29 cellular contexts compared by ENCODE assay signal in genomic region chr5:3656803-3657202, GRCh38.
"Had no signal": no experiment of that assay in that cellular context is flagged by ENCODE, and none has a peak within 500 bp of the region (broad histone marks: within the 10 kb centered on the region; RNA-seq: fewer than 3 reads in every experiment).

No MANE protein-coding gene starts in this region.

- H3K27ac ChIP-seq: brain microvascular endothelial cell, epithelial cell of prostate, esophagus squamous epithelium, gastroesophageal sphincter had no signal

- H3K4me3 ChIP-seq: esophagus squamous epithelium, gastroesophageal sphincter had no signal

- H3K4me1 ChIP-seq: esophagus squamous epithelium, gastroesophageal sphincter had no signal

- H3K27me3 Mint-ChIP-seq: activated CD4-positive, alpha-beta memory T cell treated with anti-CD3 and anti-CD28 coated beads for 36 hours; activated CD4-positive, alpha-beta T cell treated with anti-CD3 and anti-CD28 coated beads for 36 hours; activated CD4-positive, alpha-beta T cell treated with anti-CD3 and anti-CD28 coated beads, Interleukin-2, amount 10 ng/mL, durations not matched to agents 24 days and 14 days; activated CD8-positive, alpha-beta memory T cell treated with anti-CD3 and anti-CD28 coated beads, Interleukin-2, amount 10 ng/mL, durations not matched to agents 7 days and 5 days; activated naive CD4-positive, alpha-beta T cell treated with anti-CD3 and anti-CD28 coated beads, Interleukin-2, amount 10 ng/mL, durations not matched to agents 7 days and 5 days; activated naive CD8-positive, alpha-beta T cell treated with anti-CD3 and anti-CD28 coated beads, Interleukin-2, amount 10 ng/mL, durations not matched to agents 7 days and 5 days; central memory CD8-positive, alpha-beta T cell; effector memory CD8-positive, alpha-beta T cell; T-helper 17 cell had no signal

- H3K9me3 ChIP-seq: esophagus squamous epithelium, gastroesophageal sphincter had no signal

- H3K36me3 ChIP-seq: brain microvascular endothelial cell, esophagus squamous epithelium, gastroesophageal sphincter had no signal

- H3K36me3 Mint-ChIP-seq: activated CD4-positive, alpha-beta memory T cell treated with anti-CD3 and anti-CD28 coated beads for 36 hours; activated CD8-positive, alpha-beta memory T cell treated with anti-CD3 and anti-CD28 coated beads, Interleukin-2, amount 10 ng/mL, durations not matched to agents 7 days and 5 days; activated naive CD4-positive, alpha-beta T cell treated with anti-CD3 and anti-CD28 coated beads, Interleukin-2, amount 10 ng/mL, durations not matched to agents 7 days and 5 days; activated naive CD4-positive, alpha-beta T cell treated with anti-CD3 and anti-CD28 coated beads, Interleukin-2, amount 50 U/mL, for 72 hours; activated naive CD8-positive, alpha-beta T cell treated with anti-CD3 and anti-CD28 coated beads, Interleukin-2, amount 10 ng/mL, durations not matched to agents 7 days and 5 days had no signal

- DNase-seq: activated CD4-positive, alpha-beta memory T cell treated with anti-CD3 and anti-CD28 coated beads for 36 hours; activated CD4-positive, alpha-beta T cell treated with anti-CD3 and anti-CD28 coated beads for 36 hours; activated CD4-positive, alpha-beta T cell treated with anti-CD3 and anti-CD28 coated beads, Interleukin-2, amount 10 ng/mL, durations not matched to agents 24 days and 14 days; activated CD4-positive, CD25-positive, alpha-beta regulatory T cell; activated CD4-positive, CD25-positive, alpha-beta regulatory T cell treated with anti-CD3 and anti-CD28 coated beads, Interleukin-2, amount 50 U/mL, for 72 hours; activated CD8-positive, alpha-beta memory T cell treated with anti-CD3 and anti-CD28 coated beads, Interleukin-2, amount 10 ng/mL, durations not matched to agents 7 days and 5 days; activated CD8-positive, alpha-beta memory T cell treated with anti-CD3 and anti-CD28 coated beads, Interleukin-2, amount 50 U/mL, for 4 hours; activated CD8-positive, alpha-beta T cell treated with anti-CD3 and anti-CD28 coated beads, Interleukin-2, amount 10 ng/mL, durations not matched to agents 7 days and 5 days; activated gamma-delta T cell; activated naive CD4-positive, alpha-beta T cell; activated naive CD4-positive, alpha-beta T cell treated with anti-CD3 and anti-CD28 coated beads, Interleukin-2, amount 10 ng/mL, durations not matched to agents 7 days and 5 days; activated naive CD8-positive, alpha-beta T cell treated with anti-CD3 and anti-CD28 coated beads, Interleukin-2, amount 10 ng/mL, durations not matched to agents 7 days and 5 days; activated T-cell treated with anti-CD3 and anti-CD28 coated beads, Interleukin-2, amount 50 U/mL, for 1 hour; activated T-cell treated with anti-CD3 and anti-CD28 coated beads, Interleukin-2, amount 50 U/mL, for 48 hours; brain microvascular endothelial cell; cortex of kidney; dermis blood vessel endothelial cell; effector CD4-positive, alpha-beta T cell; effector memory CD8-positive, alpha-beta T cell; esophagus squamous epithelium; foreskin melanocyte; T-helper 1 cell; T-helper 17 cell had no signal

- H3K4me3 Mint-ChIP-seq: activated CD4-positive, alpha-beta memory T cell treated with anti-CD3 and anti-CD28 coated beads for 36 hours; activated CD4-positive, alpha-beta T cell treated with anti-CD3 and anti-CD28 coated beads for 36 hours; activated CD4-positive, alpha-beta T cell treated with anti-CD3 and anti-CD28 coated beads, Interleukin-2, amount 10 ng/mL, durations not matched to agents 24 days and 14 days; activated CD8-positive, alpha-beta memory T cell treated with anti-CD3 and anti-CD28 coated beads, Interleukin-2, amount 10 ng/mL, durations not matched to agents 7 days and 5 days; activated CD8-positive, alpha-beta T cell treated with anti-CD3 and anti-CD28 coated beads, Interleukin-2, amount 10 ng/mL, durations not matched to agents 7 days and 5 days; activated naive CD4-positive, alpha-beta T cell treated with anti-CD3 and anti-CD28 coated beads, Interleukin-2, amount 10 ng/mL, durations not matched to agents 7 days and 5 days; activated naive CD8-positive, alpha-beta T cell treated with anti-CD3 and anti-CD28 coated beads, Interleukin-2, amount 10 ng/mL, durations not matched to agents 7 days and 5 days; activated T-helper 1 cell treated with anti-CD3 and anti-CD28 coated beads, Interleukin-12 subunit alpha, Interleukin-12 subunit beta, Interleukin-2, Interleukin-4 antibody, amounts not matched to agents 30 ng/mL and 10 ng/mL and 1 ng/mL, durations not matched to agents 14 hours and 24 hours and 36 hours; central memory CD8-positive, alpha-beta T cell; effector memory CD8-positive, alpha-beta T cell; T-helper 17 cell; T-helper 2 cell treated with Interferon-gamma antibody and Interleukin-4, amounts not matched to agents 5 μg/mL and 100 μg/mL, for 36 hours had no signal

- H3K9me3 Mint-ChIP-seq: activated CD4-positive, alpha-beta T cell treated with anti-CD3 and anti-CD28 coated beads, Interleukin-2, amount 10 ng/mL, durations not matched to agents 24 days and 14 days; activated naive CD4-positive, alpha-beta T cell treated with anti-CD3 and anti-CD28 coated beads, Interleukin-2, amount 50 U/mL, for 72 hours; T-helper 2 cell treated with Interferon-gamma antibody and Interleukin-4, amounts not matched to agents 5 μg/mL and 100 μg/mL, for 36 hours had no signal

- H3K27me3 ChIP-seq: brain microvascular endothelial cell, esophagus squamous epithelium had no signal

- H3K27ac Mint-ChIP-seq: activated CD4-positive, alpha-beta memory T cell treated with anti-CD3 and anti-CD28 coated beads for 36 hours; activated CD4-positive, alpha-beta T cell treated with anti-CD3 and anti-CD28 coated beads for 36 hours; activated CD4-positive, alpha-beta T cell treated with anti-CD3 and anti-CD28 coated beads, Interleukin-2, amount 10 ng/mL, durations not matched to agents 24 days and 14 days; activated CD8-positive, alpha-beta memory T cell treated with anti-CD3 and anti-CD28 coated beads, Interleukin-2, amount 10 ng/mL, durations not matched to agents 7 days and 5 days; activated CD8-positive, alpha-beta T cell treated with anti-CD3 and anti-CD28 coated beads, Interleukin-2, amount 10 ng/mL, durations not matched to agents 7 days and 5 days; activated naive CD4-positive, alpha-beta T cell treated with anti-CD3 and anti-CD28 coated beads, Interleukin-2, amount 10 ng/mL, durations not matched to agents 7 days and 5 days; activated naive CD4-positive, alpha-beta T cell treated with anti-CD3 and anti-CD28 coated beads, Interleukin-2, amount 50 U/mL, for 72 hours; activated naive CD8-positive, alpha-beta T cell treated with anti-CD3 and anti-CD28 coated beads, Interleukin-2, amount 10 ng/mL, durations not matched to agents 7 days and 5 days; activated T-helper 1 cell treated with anti-CD3 and anti-CD28 coated beads, Interleukin-12 subunit alpha, Interleukin-12 subunit beta, Interleukin-2, Interleukin-4 antibody, amounts not matched to agents 30 ng/mL and 10 ng/mL and 1 ng/mL, durations not matched to agents 14 hours and 24 hours and 36 hours; effector memory CD8-positive, alpha-beta T cell; T-helper 17 cell; T-helper 2 cell treated with Interferon-gamma antibody and Interleukin-4, amounts not matched to agents 5 μg/mL and 100 μg/mL, for 36 hours had no signal

- H3K4me1 Mint-ChIP-seq: activated CD4-positive, alpha-beta T cell treated with anti-CD3 and anti-CD28 coated beads for 36 hours; activated CD4-positive, alpha-beta T cell treated with anti-CD3 and anti-CD28 coated beads, Interleukin-2, amount 10 ng/mL, durations not matched to agents 24 days and 14 days; activated CD8-positive, alpha-beta memory T cell treated with anti-CD3 and anti-CD28 coated beads, Interleukin-2, amount 10 ng/mL, durations not matched to agents 7 days and 5 days; activated naive CD4-positive, alpha-beta T cell treated with anti-CD3 and anti-CD28 coated beads, Interleukin-2, amount 10 ng/mL, durations not matched to agents 7 days and 5 days; activated naive CD8-positive, alpha-beta T cell treated with anti-CD3 and anti-CD28 coated beads, Interleukin-2, amount 10 ng/mL, durations not matched to agents 7 days and 5 days; central memory CD8-positive, alpha-beta T cell; T-helper 17 cell had no signal
